Comparison of ENCODE assay signal across 16 cellular contexts in the genomic region with DNA sequence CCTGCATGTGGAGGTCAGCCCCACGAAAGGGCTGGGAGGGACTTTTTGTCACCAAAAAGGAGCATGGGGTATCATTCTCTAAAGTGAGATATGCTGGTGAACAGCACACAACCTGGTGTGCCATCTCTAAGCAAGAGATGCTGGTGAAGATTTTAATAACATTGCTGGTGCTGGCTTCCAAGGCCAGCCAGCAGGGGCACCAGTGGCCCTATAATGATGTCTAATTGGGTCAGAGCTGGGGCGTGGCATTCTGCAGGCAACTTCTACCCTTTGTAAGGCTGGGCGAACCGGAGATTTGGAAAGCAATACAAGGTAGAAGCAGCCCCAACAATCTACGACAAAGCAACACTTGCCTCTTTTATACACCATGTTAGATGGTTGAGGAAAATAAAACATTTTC. TPM values are rescaled to one million over a fixed set of nuclear protein-coding genes. Genes with fewer than 3 reads are reported as not detected.
A peak's percentile ranks its signal among the peaks of the same experiment; 100 is the strongest.
DNase-seq lines count a peak whose midpoint lies in the region; ATAC-seq and TF ChIP-seq lines count a peak whose summit lies in the region.
"Had no signal": no experiment of that assay in that cellular context is flagged by ENCODE, and none has a peak within 500 bp of the region (broad histone marks: within the 10 kb centered on the region; RNA-seq: fewer than 3 reads in every experiment).

No MANE protein-coding gene starts in this region.

- peaks cover 3% of the 10 kb centered on the region for H3K27me3 ChIP-seq in DND-41 (ENCODE audit: insufficient read depth, low read length, poor library complexity)
- no peaks in the 10 kb centered on the region for H3K27me3 ChIP-seq in GM23338 (ENCODE audit: insufficient read depth)
- no peaks in the 10 kb centered on the region for H3K27me3 ChIP-seq in RWPE2 (ENCODE audit: insufficient read depth, poor library complexity, severe bottlenecking)

- no peak overlapping the region for H3K9ac ChIP-seq in DND-41 (ENCODE audit: low read depth, low read length)

- no peaks in the 10 kb centered on the region; the same call in 2 of the 3 replicates for H3K9me3 Mint-ChIP-seq in GM23338
- H3K9me3 Mint-ChIP-seq: activated CD4-positive, alpha-beta memory T cell treated with anti-CD3 and anti-CD28 coated beads for 36 hours; activated naive CD4-positive, alpha-beta T cell treated with anti-CD3 and anti-CD28 coated beads, Interleukin-2, amount 10 ng/mL, durations not matched to agents 7 days and 5 days; natural killer cell treated with Interleukin-12 subunit alpha and Interleukin-12 subunit beta and Interleukin-15 and Interleukin-18, amount 100 ng/mL, for 72 hours had no signal

- H3K79me2 ChIP-seq in DND-41 (ENCODE audit: insufficient read depth, low read length) (no peaks in the 10 kb centered on the region), GM23338 (replicated peaks; ENCODE audit: insufficient read depth) (no peaks in the 10 kb centered on the region)

- H3K36me3 Mint-ChIP-seq in GM23338 (ENCODE audit: low read depth): no peaks in the 10 kb centered on the region

- peaks cover 2% of the 10 kb centered on the region for H3K27me3 Mint-ChIP-seq in GM23338 (ENCODE audit: insufficient read depth, low read depth, poor library complexity)
- H3K27me3 Mint-ChIP-seq: activated CD4-positive, alpha-beta memory T cell treated with anti-CD3 and anti-CD28 coated beads for 36 hours; activated naive CD4-positive, alpha-beta T cell treated with anti-CD3 and anti-CD28 coated beads, Interleukin-2, amount 10 ng/mL, durations not matched to agents 7 days and 5 days; natural killer cell treated with Interleukin-12 subunit alpha and Interleukin-12 subunit beta and Interleukin-15 and Interleukin-18, amount 100 ng/mL, for 72 hours had no signal

- no peak for DNase-seq in DND-41
- peak; percentile 53 for DNase-seq in GM23338 (ENCODE audit: low spot score)
- DNase-seq in RWPE2 (ENCODE audit: low spot score): no peak
- peak; percentile 52 for DNase-seq in iPS-NIHi7 (ENCODE audit: extremely low spot score)
- DNase-seq in GOT3 (lab: John Stamatoyannopoulos, UW): no peak
- no peak for DNase-seq in kidney tubule cell (ENCODE audit: low spot score)
- DNase-seq: activated CD4-positive, alpha-beta memory T cell treated with anti-CD3 and anti-CD28 coated beads for 36 hours; activated naive CD4-positive, alpha-beta T cell treated with anti-CD3 and anti-CD28 coated beads, Interleukin-2, amount 10 ng/mL, durations not matched to agents 7 days and 5 days; kidney glomerular epithelial cell; NCI-H146; NCI-H748 treated with DMSO at 0.1 percent for 48 hours; T-helper 1 cell had no signal

- H4K20me1 ChIP-seq in DND-41 (ENCODE audit: insufficient read depth, low read length): no peaks in the 10 kb centered on the region
- no peaks in the 10 kb centered on the region for H4K20me1 ChIP-seq in GM23338 (replicated peaks; ENCODE audit: insufficient read depth)

- no peak overlapping the region for H3K27ac Mint-ChIP-seq in GM23338
- H3K27ac Mint-ChIP-seq: activated CD4-positive, alpha-beta memory T cell treated with anti-CD3 and anti-CD28 coated beads for 36 hours; activated naive CD4-positive, alpha-beta T cell treated with anti-CD3 and anti-CD28 coated beads, Interleukin-2, amount 10 ng/mL, durations not matched to agents 7 days and 5 days; natural killer cell treated with Interleukin-12 subunit alpha and Interleukin-12 subunit beta and Interleukin-15 and Interleukin-18, amount 100 ng/mL, for 72 hours had no signal

- ATAC-seq in DND-41 (ENCODE audit: insufficient read depth, low read depth): no peak
- peak; percentile 71 for ATAC-seq in GM23338
- no peak for ATAC-seq in RWPE2 (ENCODE audit: low read depth)
- ATAC-seq in GM19023 (IDR thresholded peaks at IDR 0.05; ENCODE audit: unreplicated experiment): no peak
- ATAC-seq: natural killer cell treated with Interleukin-12 subunit alpha and Interleukin-12 subunit beta and Interleukin-15 and Interleukin-18, amount 100 ng/mL, for 72 hours; sciatic nerve had no signal

- no peaks in the 10 kb centered on the region for H3F3A ChIP-seq in GM23338 (replicated peaks; ENCODE audit: low read depth)

- no peak overlapping the region for H3K4me2 ChIP-seq in DND-41 (ENCODE audit: insufficient read depth, low read length)
- H3K4me2 ChIP-seq in GM23338: no peak overlapping the region

- H2AFZ ChIP-seq in DND-41 (ENCODE audit: low read depth, low read length) (no peak overlapping the region), GM23338 (peak overlapping the region; percentile 66; the same call in 1 of the 2 replicates)

- no peak overlapping the region for H3K4me3 Mint-ChIP-seq in GM23338
- H3K4me3 Mint-ChIP-seq: activated CD4-positive, alpha-beta memory T cell treated with anti-CD3 and anti-CD28 coated beads for 36 hours; activated naive CD4-positive, alpha-beta T cell treated with anti-CD3 and anti-CD28 coated beads, Interleukin-2, amount 10 ng/mL, durations not matched to agents 7 days and 5 days; natural killer cell treated with Interleukin-12 subunit alpha and Interleukin-12 subunit beta and Interleukin-15 and Interleukin-18, amount 100 ng/mL, for 72 hours had no signal

- H3K4me3 ChIP-seq in DND-41 (ENCODE audit: low read depth in 1 of 2, low read length in 2 of 2) (no peak overlapping the region), GM23338 (no peak overlapping the region), RWPE2 (ENCODE audit: severe bottlenecking) (no peak overlapping the region)
- H3K4me3 ChIP-seq: thoracic aorta had no signal

- no peak overlapping the region for H3K27ac ChIP-seq in DND-41 (ENCODE audit: low read length)
- H3K27ac ChIP-seq in GM23338 (ENCODE audit: low read depth): no peak overlapping the region
- H3K27ac ChIP-seq in RWPE2 (ENCODE audit: poor library complexity, severe bottlenecking): no peak overlapping the region
- H3K27ac ChIP-seq: thoracic aorta had no signal

- no peaks in the 10 kb centered on the region for H3K9me3 ChIP-seq in DND-41 (ENCODE audit: insufficient read depth, low read length, severe bottlenecking)
- no peaks in the 10 kb centered on the region for H3K9me3 ChIP-seq in RWPE2 (ENCODE audit: severe bottlenecking)
- H3K9me3 ChIP-seq: thoracic aorta had no signal

- no peaks in the 10 kb centered on the region for H3K9me2 ChIP-seq in GM23338 (ENCODE audit: insufficient read depth)

- no peaks in the 10 kb centered on the region for H3K36me3 ChIP-seq in DND-41 (ENCODE audit: insufficient read depth, low read length)
- no peaks in the 10 kb centered on the region for H3K36me3 ChIP-seq in GM23338 (ENCODE audit: insufficient read depth)
- peaks cover 17% of the 10 kb centered on the region for H3K36me3 ChIP-seq in RWPE2 (ENCODE audit: low read depth)
- H3K36me3 ChIP-seq: thoracic aorta had no signal

- peaks cover 17% of the 10 kb centered on the region for H3K4me1 Mint-ChIP-seq in GM23338
- H3K4me1 Mint-ChIP-seq: activated naive CD4-positive, alpha-beta T cell treated with anti-CD3 and anti-CD28 coated beads, Interleukin-2, amount 10 ng/mL, durations not matched to agents 7 days and 5 days had no signal

- H3K4me1 ChIP-seq in DND-41 (ENCODE audit: insufficient read depth, low read length): no peaks in the 10 kb centered on the region
- H3K4me1 ChIP-seq in GM23338 (ENCODE audit: insufficient read depth): no peaks in the 10 kb centered on the region
- H3K4me1 ChIP-seq in RWPE2 (ENCODE audit: insufficient read depth, poor library complexity, severe bottlenecking): peaks cover 25% of the 10 kb centered on the region

- TF ChIP-seq CTCF in DND-41 (IDR thresholded peaks at IDR 0.05; ENCODE audit: borderline replicate concordance, extremely low read depth, low read length, poor library complexity, severe bottlenecking) (peak; percentile 25), GM23338 (conservative IDR thresholded peaks at IDR 0.05; ENCODE audit: low read depth in 2 of 2) (peak; percentile 46 to 50), RWPE2 (IDR thresholded peaks at IDR 0.05; ENCODE audit: poor library complexity, severe bottlenecking) (peak; percentile 22)

TF ChIP-seq in GM23338, 12 proteins besides CTCF, POLR2A, EP300 and RAD21:
- TF ChIP-seq CREB1 (CRISPR knock-in tag; IDR thresholded peaks at IDR 0.05; ENCODE audit: low read depth) (no peak), STAT1 (IDR thresholded peaks at IDR 0.05; ENCODE audit: unreplicated experiment) (no peak)

RNA-seq across cellular contexts. Expression of a gene that starts 16.8 kb away (rescaled TPM):
- 0.03 and 0.04 TPM in 2 replicates for total RNA-seq in GM23338 (2014; rRNA removed; shearing (Covaris generic))
- polyA plus RNA-seq in GM23338 (2016; fragmentation: Nextera tagmentation; extraction: Ambion mirVana): not detected in 2 replicates

RNA-seq across cellular contexts. Expression of a gene that starts 40.6 kb away (rescaled TPM):
- total RNA-seq in GM23338 (2014; rRNA removed; shearing (Covaris generic)): not detected in 2 replicates
- polyA plus RNA-seq in GM23338 (2016; fragmentation: Nextera tagmentation; extraction: Ambion mirVana): 0.03 and 0.29 TPM in 2 replicates
- total RNA-seq: activated CD4-positive, alpha-beta memory T cell treated with anti-CD3 and anti-CD28 coated beads for 36 hours; natural killer cell treated with Interleukin-12 subunit alpha and Interleukin-12 subunit beta and Interleukin-15 and Interleukin-18, amount 100 ng/mL, for 72 hours; sciatic nerve; thoracic aorta had no signal

Comparison
In these comparisons a context has a peak if more than half of its experiments do, and no peak if none do; other contexts are left out.
1. DNase-seq: peak in GM23338 (single experiment) and iPS-NIHi7 (single experiment); none in DND-41 (single experiment), RWPE2 (single experiment), GOT3 (single experiment) and kidney tubule cell (single experiment).
2. Peak in every context shown above with its lines, with median percentiles within 50 percentile points of each other: CTCF ChIP-seq.